In genomic region chr12:31369712-31370521, GRCh38 we compare ENCODE assay signal across 8 cellular contexts. TPM values are rescaled to one million over a fixed set of nuclear protein-coding genes. Genes with fewer than 3 reads are reported as not detected.
A peak's percentile ranks its signal among the peaks of the same experiment; 100 is the strongest.
DNase-seq lines count a peak whose midpoint lies in the region; ATAC-seq, FAIRE-seq and TF ChIP-seq lines count a peak whose summit lies in the region.

No MANE protein-coding gene starts in this region.

- peak overlapping the region; percentile 26 for H3K27ac ChIP-seq in foreskin keratinocyte
- peak overlapping the region in 3 of 4 donors; percentile 17 to 29 (median 19) for H3K27ac ChIP-seq in pancreas

- no peaks in the 10 kb centered on the region for H3K27me3 ChIP-seq in foreskin keratinocyte
- H3K27me3 ChIP-seq in pancreas, result no peaks in the 10 kb centered on the region

- FAIRE-seq in pancreas (lab: Jason Lieb, UNC) (no peak), urothelium cell line (lab: Jason Lieb, UNC) (no peak), H54 (lab: Jason Lieb, UNC) (no peak)

- intact Hi-C loops in pancreas (cut with DNase I), result no loop called here

- peak overlapping the region in 3 of 4 donors; percentile 3 to 18 (median 16) for H3K4me3 ChIP-seq in pancreas

- H3K36me3 ChIP-seq in pancreas, result no peaks in the 10 kb centered on the region

- 31 to 46% methylated on average over 21 of the region's 21 CpGs for WGBS in pancreas, 2 donors

- DNase-seq in DMS153 treated with DMSO at 0.1 percent for 48 hours (lab: John Stamatoyannopoulos, UW; ENCODE audit: unreplicated experiment) (peak; percentile 50), foreskin keratinocyte (peak; percentile 49 to 65), pancreas (peak in 4 of 6 donors; percentile 49 to 57 (median 54)), NOMO-1 treated with DMSO at 0.1 percent for 48 hours (lab: John Stamatoyannopoulos, UW; ENCODE audit: unreplicated experiment) (no peak), urothelium cell line (ENCODE audit: low spot score) (no peak), H54 (ENCODE audit: insufficient read length, low spot score) (no peak)

- H3K4me1 ChIP-seq in foreskin keratinocyte (peaks cover 16% of the 10 kb centered on the region), pancreas (no peaks in the 10 kb centered on the region)

- ATAC-seq in foreskin keratinocyte, result peak; percentile 73
- peak; percentile 83 to 90 (median 89) for ATAC-seq in pancreas
- ATAC-seq in HG03045 (IDR thresholded peaks at IDR 0.05; ENCODE audit: unreplicated experiment), result no peak

- no peak for TF ChIP-seq CTCF in foreskin keratinocyte (conservative IDR thresholded peaks at IDR 0.05)
- TF ChIP-seq CTCF in pancreas (IDR thresholded peaks at IDR 0.05), result no peak

- no peaks in the 10 kb centered on the region for H3K9me3 ChIP-seq in pancreas

- no peak for TF ChIP-seq POLR2A in H54 (IDR thresholded peaks at IDR 0.05; ENCODE audit: low read depth, low read length)

TF ChIP-seq in PFSK-1, 5 proteins besides CTCF, POLR2A, EP300 and RAD21:
- no peak for TF ChIP-seq REST (IDR thresholded peaks at IDR 0.05; ENCODE audit: insufficient read depth in 1 of 2, low read depth in 2 of 2, low read length in 2 of 2)
- TF ChIP-seq TAF1 (IDR thresholded peaks at IDR 0.05; ENCODE audit: borderline replicate concordance, insufficient read depth, low read length), result 0 out of 2 replicates have a peak, but pooled peaks have one; percentile 40
- TF ChIP-seq SIN3A (IDR thresholded peaks at IDR 0.05; ENCODE audit: borderline replicate concordance, insufficient read depth, low read length), result no peak
- TF ChIP-seq FOXP2 (optimal IDR thresholded peaks at IDR 0.05; ENCODE audit: borderline replicate concordance, extremely low read depth, extremely low read length, insufficient read depth), result no peak
- TF ChIP-seq POLR2AphosphoS5 (IDR thresholded peaks at IDR 0.05; ENCODE audit: low read depth, low read length), result peak; percentile 16; the same call in 1 of the 2 replicates

RNA-seq across cellular contexts. Expression of gene SINHCAF, which starts 44.0 kb away (rescaled TPM):
- polyA plus RNA-seq in PFSK-1 (2012; ENCODE audit: insufficient read length, low read depth), result 88.6 TPM
- total RNA-seq in foreskin keratinocyte (62.1 and 66.6 TPM in 2 replicates), pancreas (10 to 100 TPM; 16.5 to 43.1 (median 27.0) TPM)
- polyA plus RNA-seq in foreskin keratinocyte (28.9 and 35.1 TPM in 2 replicates), pancreas (10 to 100 TPM in 1 of 2 donors, 1 to 10 TPM in 1; 9.0 to 22.7 TPM)

Comparison
In these comparisons a context has a peak if more than half of its experiments do, and no peak if none do; other contexts are left out.
1. DNase-seq: peak in DMS153 treated with DMSO at 0.1 percent for 48 hours (single experiment), foreskin keratinocyte (2 of 2) and pancreas (4 of 6); none in NOMO-1 treated with DMSO at 0.1 percent for 48 hours (single experiment), urothelium cell line (single experiment) and H54 (single experiment).